In genomic region chr9:34157898-34158297, GRCh38 we compare ENCODE assay signal across 19 cellular contexts.
"Had no signal": no experiment of that assay in that cellular context is flagged by ENCODE, and none has a peak within 500 bp of the region (broad histone marks: within the 10 kb centered on the region; RNA-seq: fewer than 3 reads in every experiment).

No MANE protein-coding gene starts in this region.

- H3K27ac Mint-ChIP-seq: activated naive CD4-positive, alpha-beta T cell treated with anti-CD3 and anti-CD28 coated beads, Interleukin-2, amount 50 U/mL, for 72 hours; activated T-helper 1 cell treated with anti-CD3 and anti-CD28 coated beads, Interleukin-12 subunit alpha, Interleukin-12 subunit beta, Interleukin-2, Interleukin-4 antibody, amounts not matched to agents 30 ng/mL and 10 ng/mL and 1 ng/mL, durations not matched to agents 14 hours and 24 hours and 36 hours; T-helper 1 cell treated with Interleukin-12 subunit alpha and Interleukin-12 subunit beta and Interleukin-4 antibody, amounts not matched to agents 30 μg/mL and 1 μg/mL, for 36 hours had no signal

- H3K27me3 ChIP-seq: adrenal gland, tibial artery, uterus had no signal

- H3K4me1 ChIP-seq: lower lobe of right lung, tibial artery, uterus had no signal

- ATAC-seq: activated naive CD4-positive, alpha-beta T cell treated with anti-CD3 and anti-CD28 coated beads, Interleukin-2, amount 50 U/mL, for 72 hours had no signal

- H3K4me3 Mint-ChIP-seq: activated T-helper 1 cell treated with anti-CD3 and anti-CD28 coated beads, Interleukin-12 subunit alpha, Interleukin-12 subunit beta, Interleukin-2, Interleukin-4 antibody, amounts not matched to agents 30 ng/mL and 10 ng/mL and 1 ng/mL, durations not matched to agents 14 hours and 24 hours and 36 hours; nephron; T-helper 1 cell treated with Interleukin-12 subunit alpha and Interleukin-12 subunit beta and Interleukin-4 antibody, amounts not matched to agents 30 μg/mL and 1 μg/mL, for 36 hours had no signal

- H3K36me3 ChIP-seq: adrenal gland, lower lobe of right lung, tibial artery, uterus had no signal

- H3K9me3 Mint-ChIP-seq: activated naive CD4-positive, alpha-beta T cell treated with anti-CD3 and anti-CD28 coated beads, Interleukin-2, amount 50 U/mL, for 72 hours; activated T-helper 1 cell treated with anti-CD3 and anti-CD28 coated beads, Interleukin-12 subunit alpha, Interleukin-12 subunit beta, Interleukin-2, Interleukin-4 antibody, amounts not matched to agents 30 ng/mL and 10 ng/mL and 1 ng/mL, durations not matched to agents 14 hours and 24 hours and 36 hours; nephron; T-helper 1 cell treated with Interleukin-12 subunit alpha and Interleukin-12 subunit beta and Interleukin-4 antibody, amounts not matched to agents 30 μg/mL and 1 μg/mL, for 36 hours had no signal

- DNase-seq: activated CD4-positive, alpha-beta T cell treated with anti-CD3 and anti-CD28 coated beads, Interleukin-2, amount 50 U/mL, for 1 hour; activated CD4-positive, CD25-positive, alpha-beta regulatory T cell treated with anti-CD3 and anti-CD28 coated beads, Interleukin-2, amount 50 U/mL, for 72 hours; activated gamma-delta T cell treated with Interleukin-2 at 50 U/mL for 16 hours; dermis blood vessel endothelial cell; effector memory CD4-positive, alpha-beta T cell; hippocampal formation; midbrain; retina; stimulated activated CD4-positive, alpha-beta T cell treated with anti-CD3 and anti-CD28 coated beads, Interleukin-2, amount 100 ng/mL, for 24 hours; stimulated activated naive CD4-positive, alpha-beta T cell treated with Interleukin-2 at 50 U/mL for 16 hours; substantia nigra; tibial artery had no signal

- H3K4me3 ChIP-seq: adrenal gland, lower lobe of right lung, tibial artery, uterus had no signal

- H3K27ac ChIP-seq: adrenal gland, tibial artery had no signal

- H3K4me1 Mint-ChIP-seq: nephron had no signal

- H3K36me3 Mint-ChIP-seq: activated naive CD4-positive, alpha-beta T cell treated with anti-CD3 and anti-CD28 coated beads, Interleukin-2, amount 50 U/mL, for 72 hours had no signal

- H3K9me3 ChIP-seq: adrenal gland, lower lobe of right lung, tibial artery, uterus had no signal
